ENCODE assay signal across 1 cellular context in genomic region chr20:57547250-57547649, GRCh38.
A peak's percentile ranks its signal among the peaks of the same experiment; 100 is the strongest.
TF ChIP-seq lines count a peak whose summit lies in the region.

No MANE protein-coding gene starts in this region.

TF ChIP-seq in HepG2, 621 proteins besides CTCF, POLR2A, EP300 and RAD21 (continued from another document and continues in another):
- TF ChIP-seq ARID5B (CRISPR knock-in tag; IDR thresholded peaks at IDR 0.05): peak; percentile 92
- TF ChIP-seq ZNF260 (CRISPR knock-in tag; IDR thresholded peaks at IDR 0.05; ENCODE audit: borderline replicate concordance, low read depth): no peak
- TF ChIP-seq, protein P1, sequence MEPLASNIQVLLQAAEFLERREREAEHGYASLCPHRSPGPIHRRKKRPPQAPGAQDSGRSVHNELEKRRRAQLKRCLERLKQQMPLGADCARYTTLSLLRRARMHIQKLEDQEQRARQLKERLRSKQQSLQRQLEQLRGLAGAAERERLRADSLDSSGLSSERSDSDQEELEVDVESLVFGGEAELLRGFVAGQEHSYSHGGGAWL (CRISPR knock-in tag; IDR thresholded peaks at IDR 0.05): no peak
- TF ChIP-seq NPAS2 (CRISPR knock-in tag; IDR thresholded peaks at IDR 0.05; ENCODE audit: borderline replicate concordance): no peak
- TF ChIP-seq ZNF331 (CRISPR knock-in tag; IDR thresholded peaks at IDR 0.05): no peak
- no peak for TF ChIP-seq MTF1 (CRISPR knock-in tag; IDR thresholded peaks at IDR 0.05)
- TF ChIP-seq ZNF18 (CRISPR knock-in tag; IDR thresholded peaks at IDR 0.05; ENCODE audit: insufficient replicate concordance): no peak
- TF ChIP-seq ZNF235 (CRISPR knock-in tag; IDR thresholded peaks at IDR 0.05; ENCODE audit: borderline replicate concordance): no peak
- TF ChIP-seq ZNF17 (CRISPR knock-in tag; IDR thresholded peaks at IDR 0.05): no peak
- TF ChIP-seq EEA1 (CRISPR knock-in tag; IDR thresholded peaks at IDR 0.05; ENCODE audit: borderline replicate concordance): no peak
- TF ChIP-seq, protein P2, sequence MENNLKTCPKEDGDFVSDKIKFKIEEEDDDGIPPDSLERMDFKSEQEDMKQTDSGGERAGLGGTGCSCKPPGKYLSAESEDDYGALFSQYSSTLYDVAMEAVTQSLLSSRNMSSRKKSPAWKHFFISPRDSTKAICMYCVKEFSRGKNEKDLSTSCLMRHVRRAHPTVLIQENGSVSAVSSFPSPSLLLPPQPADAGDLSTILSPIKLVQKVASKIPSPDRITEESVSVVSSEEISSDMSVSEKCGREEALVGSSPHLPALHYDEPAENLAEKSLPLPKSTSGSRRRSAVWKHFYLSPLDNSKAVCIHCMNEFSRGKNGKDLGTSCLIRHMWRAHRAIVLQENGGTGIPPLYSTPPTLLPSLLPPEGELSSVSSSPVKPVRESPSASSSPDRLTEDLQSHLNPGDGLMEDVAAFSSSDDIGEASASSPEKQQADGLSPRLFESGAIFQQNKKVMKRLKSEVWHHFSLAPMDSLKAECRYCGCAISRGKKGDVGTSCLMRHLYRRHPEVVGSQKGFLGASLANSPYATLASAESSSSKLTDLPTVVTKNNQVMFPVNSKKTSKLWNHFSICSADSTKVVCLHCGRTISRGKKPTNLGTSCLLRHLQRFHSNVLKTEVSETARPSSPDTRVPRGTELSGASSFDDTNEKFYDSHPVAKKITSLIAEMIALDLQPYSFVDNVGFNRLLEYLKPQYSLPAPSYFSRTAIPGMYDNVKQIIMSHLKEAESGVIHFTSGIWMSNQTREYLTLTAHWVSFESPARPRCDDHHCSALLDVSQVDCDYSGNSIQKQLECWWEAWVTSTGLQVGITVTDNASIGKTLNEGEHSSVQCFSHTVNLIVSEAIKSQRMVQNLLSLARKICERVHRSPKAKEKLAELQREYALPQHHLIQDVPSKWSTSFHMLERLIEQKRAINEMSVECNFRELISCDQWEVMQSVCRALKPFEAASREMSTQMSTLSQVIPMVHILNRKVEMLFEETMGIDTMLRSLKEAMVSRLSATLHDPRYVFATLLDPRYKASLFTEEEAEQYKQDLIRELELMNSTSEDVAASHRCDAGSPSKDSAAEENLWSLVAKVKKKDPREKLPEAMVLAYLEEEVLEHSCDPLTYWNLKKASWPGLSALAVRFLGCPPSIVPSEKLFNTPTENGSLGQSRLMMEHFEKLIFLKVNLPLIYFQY (CRISPR knock-in tag; IDR thresholded peaks at IDR 0.05; ENCODE audit: borderline replicate concordance): no peak; the same call in 1 of the 2 replicates
- TF ChIP-seq ZSCAN29 (CRISPR knock-in tag; conservative IDR thresholded peaks at IDR 0.05): no peak
- no peak for TF ChIP-seq PHB2 (IDR thresholded peaks at IDR 0.05; ENCODE audit: partially characterized antibody)
- TF ChIP-seq SATB2 (CRISPR knock-in tag; IDR thresholded peaks at IDR 0.05): no peak
- TF ChIP-seq ZSCAN12 (CRISPR knock-in tag; IDR thresholded peaks at IDR 0.05): no peak
- no peak for TF ChIP-seq ZXDC (CRISPR knock-in tag; IDR thresholded peaks at IDR 0.05)
- TF ChIP-seq SP5 (CRISPR knock-in tag; IDR thresholded peaks at IDR 0.05; ENCODE audit: borderline replicate concordance, low read depth): 0 out of 2 replicates have a peak, but pooled peaks have one; percentile 30
- no peak for TF ChIP-seq LRRFIP1 (CRISPR knock-in tag; conservative IDR thresholded peaks at IDR 0.05)
- TF ChIP-seq TBX2 (CRISPR knock-in tag; IDR thresholded peaks at IDR 0.05; ENCODE audit: borderline replicate concordance): no peak
- no peak for TF ChIP-seq STAT5B (CRISPR knock-in tag; IDR thresholded peaks at IDR 0.05)
- TF ChIP-seq REPIN1 (CRISPR knock-in tag; IDR thresholded peaks at IDR 0.05; ENCODE audit: borderline replicate concordance, low read depth): no peak
- no peak for TF ChIP-seq ZKSCAN1 (IDR thresholded peaks at IDR 0.05; ENCODE audit: low read length)
- peak; percentile 61; the same call in 1 of the 2 replicates for TF ChIP-seq RCOR2 (CRISPR knock-in tag; IDR thresholded peaks at IDR 0.05)
- TF ChIP-seq U2AF2 (IDR thresholded peaks at IDR 0.05; ENCODE audit: low read depth, low read length): no peak
- TF ChIP-seq MYPOP (CRISPR knock-in tag; IDR thresholded peaks at IDR 0.05): no peak
- TF ChIP-seq GZF1 (CRISPR knock-in tag; IDR thresholded peaks at IDR 0.05): no peak
- no peak for TF ChIP-seq ZNF264 (CRISPR knock-in tag; IDR thresholded peaks at IDR 0.05)
- no peak for TF ChIP-seq ATAD3A (CRISPR knock-in tag; IDR thresholded peaks at IDR 0.05)
- peak; percentile 69 for TF ChIP-seq TBL1XR1 (IDR thresholded peaks at IDR 0.05; ENCODE audit: borderline replicate concordance, low read length, partially characterized antibody)
- TF ChIP-seq ZNF788 (CRISPR knock-in tag; IDR thresholded peaks at IDR 0.05; ENCODE audit: borderline replicate concordance): no peak
- no peak for TF ChIP-seq ZNF496 (CRISPR knock-in tag; IDR thresholded peaks at IDR 0.05; ENCODE audit: insufficient replicate concordance)
- TF ChIP-seq ZNF451 (CRISPR knock-in tag; IDR thresholded peaks at IDR 0.05): no peak
- peak; percentile 33; the same call in 1 of the 2 replicates for TF ChIP-seq MTERF4 (CRISPR knock-in tag; IDR thresholded peaks at IDR 0.05)
- TF ChIP-seq CEBPG (CRISPR knock-in tag; IDR thresholded peaks at IDR 0.05): peak; percentile 61
- no peak for TF ChIP-seq NFRKB (IDR thresholded peaks at IDR 0.05)
- TF ChIP-seq ZNF781 (CRISPR knock-in tag; IDR thresholded peaks at IDR 0.05; ENCODE audit: borderline replicate concordance, not compliant biosample characterization): no peak
- peak; percentile 66 to 87; a peak in 3 of 4 replicates for TF ChIP-seq NR2F1 (CRISPR knock-in tag; IDR thresholded peaks at IDR 0.05)
- TF ChIP-seq ZNF574 (CRISPR knock-in tag; IDR thresholded peaks at IDR 0.05): no peak
- TF ChIP-seq NBN (conservative IDR thresholded peaks at IDR 0.05): no peak
- no peak for TF ChIP-seq ZIK1 (CRISPR knock-in tag; IDR thresholded peaks at IDR 0.05; ENCODE audit: borderline replicate concordance, low read depth)
- no peak for TF ChIP-seq ZNF282 (IDR thresholded peaks at IDR 0.05; ENCODE audit: partially characterized antibody)
- TF ChIP-seq SRSF1 (optimal IDR thresholded peaks at IDR 0.05; ENCODE audit: low read depth, low read length): no peak
